In genomic region chr13:98188544-98189166, GRCh38 we compare ENCODE assay signal across 1 cellular context.
TF ChIP-seq lines count a peak whose summit lies in the region.

No MANE protein-coding gene starts in this region.

TF ChIP-seq in H1, 55 proteins besides CTCF, POLR2A, EP300 and RAD21:
- TF ChIP-seq CHD1 (IDR thresholded peaks at IDR 0.05; ENCODE audit: low read depth, low read length) (no peak), SIN3A (conservative IDR thresholded peaks at IDR 0.05 in 1 of 2, IDR thresholded peaks at IDR 0.05 in 1 of 2; ENCODE audit: low read depth in 1 of 2, low read length in 2 of 2) (no peak), JUND (IDR thresholded peaks at IDR 0.05; ENCODE audit: low read length) (no peak), SP2 (IDR thresholded peaks at IDR 0.05; ENCODE audit: low read length) (no peak)
